ENCODE assay signal across 1 cellular context in genomic region chr2:74493546-74493945, GRCh38.
TF ChIP-seq lines count a peak whose summit lies in the region.

No MANE protein-coding gene starts in this region.

TF ChIP-seq in HepG2, 621 proteins besides CTCF, POLR2A, EP300 and RAD21:
- TF ChIP-seq POLR2G (IDR thresholded peaks at IDR 0.05; ENCODE audit: low read depth, low read length): peak; percentile 20; the same call in 1 of the 2 replicates
- no peak for TF ChIP-seq NFKB2 (CRISPR knock-in tag; IDR thresholded peaks at IDR 0.05; ENCODE audit: borderline replicate concordance)
